34 cellular contexts compared by ENCODE assay signal in genomic region chr5:85910335-85910734, GRCh38.
"Had no signal": no experiment of that assay in that cellular context is flagged by ENCODE, and none has a peak within 500 bp of the region (broad histone marks: within the 10 kb centered on the region; RNA-seq: fewer than 3 reads in every experiment).

No MANE protein-coding gene starts in this region.

- FAIRE-seq: astrocyte, bronchial epithelial cell had no signal

- H3K9me3 Mint-ChIP-seq: activated T-helper 1 cell treated with anti-CD3 and anti-CD28 coated beads, Interleukin-12 subunit alpha, Interleukin-12 subunit beta, Interleukin-2, Interleukin-4 antibody, amounts not matched to agents 30 ng/mL and 10 ng/mL and 1 ng/mL, durations not matched to agents 14 hours and 24 hours and 36 hours had no signal

- H3K4me1 ChIP-seq: adrenal gland had no signal

- H3K27ac ChIP-seq: adrenal gland, WERI-Rb-1 had no signal

- DNase-seq: activated CD4-positive, alpha-beta memory T cell treated with anti-CD3 and anti-CD28 coated beads for 36 hours; activated CD4-positive, alpha-beta T cell treated with anti-CD3 and anti-CD28 coated beads, Interleukin-2, amount 50 U/mL, for 1 hour; activated CD8-positive, alpha-beta memory T cell treated with anti-CD3 and anti-CD28 coated beads, Interleukin-2, amount 50 U/mL, for 4 hours; activated gamma-delta T cell treated with Interleukin-2 at 50 U/mL for 16 hours; activated naive CD4-positive, alpha-beta T cell treated with anti-CD3 and anti-CD28 coated beads for 36 hours; activated T-cell treated with anti-CD3 and anti-CD28 coated beads for 4 hours; activated T-cell treated with anti-CD3 and anti-CD28 coated beads, Interleukin-2, amount 50 U/mL, for 4 hours; adrenal gland; caudate nucleus; cerebellar nuclear complex; Karpas-422; KBM-7; MV-4-11; NCI-H1092; NCI-H1436 treated with DMSO at 0.1 percent for 48 hours; NCI-H1694 treated with DMSO at 0.1 percent for 48 hours; NCI-H2029; NCI-H226; NCI-H446 treated with DMSO at 0.1 percent for 48 hours; NCI-H524; NCI-H69; PC-3; Right ventricle myocardium superior; SW 1271; T-helper 1 cell; T-helper 2 cell; T-helper 9 cell; WERI-Rb-1 had no signal

- H3K4me3 ChIP-seq: adrenal gland had no signal

- H3K9me3 ChIP-seq: adrenal gland had no signal

- H3K36me3 Mint-ChIP-seq: activated CD4-positive, alpha-beta memory T cell treated with anti-CD3 and anti-CD28 coated beads for 36 hours; activated naive CD4-positive, alpha-beta T cell treated with anti-CD3 and anti-CD28 coated beads, Interleukin-2, amount 50 U/mL, for 72 hours; brain; IgD-negative memory B cell had no signal

- ATAC-seq: activated T-cell treated with anti-CD3 and anti-CD28 coated beads, Interleukin-2, amount 50 U/mL, for 4 hours; PC-3 had no signal

- H3K27me3 ChIP-seq: adrenal gland had no signal

- H3K27ac Mint-ChIP-seq: activated CD4-positive, alpha-beta memory T cell treated with anti-CD3 and anti-CD28 coated beads for 36 hours; activated naive CD4-positive, alpha-beta T cell treated with anti-CD3 and anti-CD28 coated beads for 36 hours; activated naive CD4-positive, alpha-beta T cell treated with anti-CD3 and anti-CD28 coated beads, Interleukin-2, amount 50 U/mL, for 72 hours; activated T-helper 1 cell treated with anti-CD3 and anti-CD28 coated beads, Interleukin-12 subunit alpha, Interleukin-12 subunit beta, Interleukin-2, Interleukin-4 antibody, amounts not matched to agents 30 ng/mL and 10 ng/mL and 1 ng/mL, durations not matched to agents 14 hours and 24 hours and 36 hours; brain had no signal

- H3K27me3 Mint-ChIP-seq: activated CD4-positive, alpha-beta memory T cell treated with anti-CD3 and anti-CD28 coated beads for 36 hours; IgD-negative memory B cell had no signal

- H3K4me1 Mint-ChIP-seq: brain, IgD-negative memory B cell had no signal

- H3K36me3 ChIP-seq: adrenal gland, WERI-Rb-1 had no signal

- H3K4me3 Mint-ChIP-seq: activated CD4-positive, alpha-beta memory T cell treated with anti-CD3 and anti-CD28 coated beads for 36 hours; activated naive CD4-positive, alpha-beta T cell treated with anti-CD3 and anti-CD28 coated beads for 36 hours; activated T-cell treated with anti-CD3 and anti-CD28 coated beads, Interleukin-2, amount 50 U/mL, for 4 hours; activated T-helper 1 cell treated with anti-CD3 and anti-CD28 coated beads, Interleukin-12 subunit alpha, Interleukin-12 subunit beta, Interleukin-2, Interleukin-4 antibody, amounts not matched to agents 30 ng/mL and 10 ng/mL and 1 ng/mL, durations not matched to agents 14 hours and 24 hours and 36 hours; brain; IgD-negative memory B cell had no signal
